ENCODE assay signal across 26 cellular contexts in the genomic region with DNA sequence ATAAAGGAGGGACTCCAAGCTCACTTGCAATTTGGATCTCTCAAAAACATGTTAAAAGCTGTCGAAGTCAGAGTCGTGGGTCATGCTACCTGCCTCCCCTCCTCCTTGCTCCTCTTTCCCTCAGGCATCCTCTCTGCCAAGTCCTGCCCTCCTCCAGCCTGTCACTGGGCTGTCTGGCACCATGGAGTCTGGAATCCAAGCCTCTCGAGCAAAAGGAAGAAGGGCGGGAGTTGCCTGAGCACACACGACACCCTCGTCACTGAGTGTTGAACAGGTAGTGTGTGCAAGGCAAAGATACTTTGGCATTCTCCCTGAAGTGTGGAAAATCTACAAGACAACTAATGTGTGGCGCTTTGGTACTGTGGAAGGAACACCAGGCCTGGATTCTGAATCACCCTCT.
DNase-seq lines count a peak whose midpoint lies in the region; ATAC-seq, FAIRE-seq and TF ChIP-seq lines count a peak whose summit lies in the region.
"Had no signal": no experiment of that assay in that cellular context is flagged by ENCODE, and none has a peak within 500 bp of the region (broad histone marks: within the 10 kb centered on the region; RNA-seq: fewer than 3 reads in every experiment).

No MANE protein-coding gene starts in this region.

- no peak for FAIRE-seq in GM12892 (lab: Jason Lieb, UNC)
- FAIRE-seq: GM12891, GM19239, H54 had no signal

- no peaks in the 10 kb centered on the region for H3K27me3 Mint-ChIP-seq in nephron progenitor cell (ENCODE audit: low read depth, poor library complexity)

- no peak for ATAC-seq in stimulated activated naive CD8-positive, alpha-beta T cell treated with anti-CD3 and anti-CD28 coated beads, Interleukin-15, Interleukin-2, amounts not matched to agents 100 U/mL and 50 U/mL, for 24 hours
- ATAC-seq: PC-3 had no signal

- peak overlapping the region; percentile 58 for H3K27ac ChIP-seq in 22Rv1

- TF ChIP-seq CTCF in 22Rv1 (IDR thresholded peaks at IDR 0.05) (no peak), nephron progenitor cell (IDR thresholded peaks at IDR 0.05) (no peak)

- TF ChIP-seq POLR2A in GM12892 (IDR thresholded peaks at IDR 0.05; ENCODE audit: low read depth, low read length), result no peak

- peak overlapping the region; percentile 60 for H3K27ac Mint-ChIP-seq in nephron progenitor cell
- H3K27ac Mint-ChIP-seq: CD4-positive, alpha-beta memory T cell; T-helper 1 cell treated with Interleukin-12 subunit alpha and Interleukin-12 subunit beta and Interleukin-4 antibody, amounts not matched to agents 30 μg/mL and 1 μg/mL, for 36 hours had no signal

- H3K36me3 Mint-ChIP-seq in nephron progenitor cell (ENCODE audit: low read depth), result peaks cover 8% of the 10 kb centered on the region

- peaks cover 27% of the 10 kb centered on the region for H3K9me3 Mint-ChIP-seq in nephron progenitor cell

- H3K4me1 Mint-ChIP-seq in nephron progenitor cell, result no peaks in the 10 kb centered on the region
- H3K4me1 Mint-ChIP-seq: CD4-positive, alpha-beta memory T cell had no signal

- DNase-seq in DMS79 treated with DMSO at 0.1 percent for 48 hours (lab: John Stamatoyannopoulos, UW), result peak; percentile 33
- peak; percentile 21 for DNase-seq in NCI-H69 (lab: John Stamatoyannopoulos, UW)
- DNase-seq in nephron progenitor cell, result no peak
- DNase-seq in GM12892 (ENCODE audit: insufficient read length), result no peak
- no peak for DNase-seq in NCI-H526 (lab: John Stamatoyannopoulos, UW)
- DNase-seq in NCI-H446 treated with DMSO at 0.1 percent for 48 hours (lab: John Stamatoyannopoulos, UW), result no peak
- no peak for DNase-seq in stimulated activated naive CD8-positive, alpha-beta T cell treated with anti-CD3 and anti-CD28 coated beads, Interleukin-15, Interleukin-2, amounts not matched to agents 100 U/mL and 50 U/mL, for 24 hours
- DNase-seq: C1 segment of cervical spinal cord; CD4-positive, alpha-beta memory T cell; COR-L47; DMS53; EL; GF-D8; NCI-H1048; NCI-H146; NCI-H1930; NCI-H748 treated with DMSO at 0.1 percent for 48 hours; NK-92 treated with Interleukin-12 subunit alpha and Interleukin-12 subunit beta, amount 100 ng/mL, for 24 hours; PC-3; SK-N-SH; SW 1271 had no signal

- H3K4me3 Mint-ChIP-seq in nephron progenitor cell, result no peak overlapping the region
- H3K4me3 Mint-ChIP-seq: CD4-positive, alpha-beta memory T cell; T-helper 1 cell treated with Interleukin-12 subunit alpha and Interleukin-12 subunit beta and Interleukin-4 antibody, amounts not matched to agents 30 μg/mL and 1 μg/mL, for 36 hours had no signal

Comparison
In these comparisons a context has a peak if more than half of its experiments do, and no peak if none do; other contexts are left out.
1. DNase-seq: peak in DMS79 treated with DMSO at 0.1 percent for 48 hours (single experiment) and NCI-H69 (single experiment); none in nephron progenitor cell (single experiment), GM12892 (single experiment), NCI-H526 (0 of 2), NCI-H446 treated with DMSO at 0.1 percent for 48 hours (single experiment) and stimulated activated naive CD8-positive, alpha-beta T cell treated with anti-CD3 and anti-CD28 coated beads, Interleukin-15, Interleukin-2, amounts not matched to agents 100 U/mL and 50 U/mL, for 24 hours (single experiment).